Comparison of ENCODE assay signal across 8 cellular contexts in the genomic region with DNA sequence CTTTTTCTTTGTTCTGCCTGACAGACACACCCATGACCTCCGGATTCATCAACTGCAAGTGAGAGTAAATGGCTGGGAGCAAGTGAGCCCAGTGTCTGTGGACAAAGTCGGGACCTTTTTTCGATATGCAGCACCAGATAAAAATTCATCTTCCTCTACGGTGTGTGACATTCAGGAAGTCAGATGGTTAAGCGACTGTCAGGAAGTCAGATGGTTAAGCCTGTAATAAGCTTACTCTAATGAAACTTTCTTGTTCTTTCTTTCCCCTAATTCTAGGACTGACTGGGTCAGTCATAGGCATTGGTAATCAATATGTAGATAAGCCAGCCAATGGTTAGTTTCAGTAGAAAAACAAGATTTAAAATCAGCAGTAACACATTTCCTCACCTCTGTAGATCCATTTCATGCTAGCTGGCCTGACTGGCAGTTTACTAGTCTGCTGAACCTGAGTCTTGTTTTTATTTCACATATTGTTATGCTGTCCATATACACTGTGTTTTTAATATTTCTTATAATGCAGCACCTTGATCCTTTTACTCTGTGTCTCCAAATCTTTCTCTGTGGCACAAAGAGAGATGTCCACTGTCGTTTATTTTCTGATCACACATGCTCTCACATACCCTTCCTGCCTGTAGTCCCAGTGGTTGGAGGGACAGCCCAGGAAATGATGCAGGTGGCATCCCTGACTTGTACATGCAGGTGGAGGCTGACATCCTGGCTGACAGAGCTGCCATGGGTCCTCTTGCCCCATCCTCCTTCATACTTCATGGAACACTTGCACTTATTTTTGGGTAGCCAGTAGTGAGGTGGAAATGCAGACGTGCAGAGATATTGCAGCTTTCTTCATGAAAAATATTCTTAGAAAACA.
DNase-seq lines count a peak whose midpoint lies in the region; ATAC-seq and TF ChIP-seq lines count a peak whose summit lies in the region.

No MANE protein-coding gene starts in this region.

- ATAC-seq in CD4-positive, alpha-beta T cell (ENCODE audit: poor library complexity), result peak; percentile 74
- peak; percentile 76 to 78 for ATAC-seq in natural killer cell treated with Interleukin-12 subunit alpha and Interleukin-12 subunit beta and Interleukin-15 and Interleukin-18, amount 100 ng/mL, for 72 hours
- ATAC-seq in GM21381 (IDR thresholded peaks at IDR 0.05; ENCODE audit: unreplicated experiment) (no peak), HG03378 (IDR thresholded peaks at IDR 0.05; ENCODE audit: unreplicated experiment) (no peak)

- no peaks in the 10 kb centered on the region for H3K9me2 ChIP-seq in Loucy (replicated peaks; ENCODE audit: low read depth, low read length)

- peak overlapping the region; percentile 23 for H3K4me3 ChIP-seq in Loucy (ENCODE audit: low read length, poor library complexity, severe bottlenecking)

- H3F3A ChIP-seq in Loucy (ENCODE audit: low read depth), result no peaks in the 10 kb centered on the region

- no peaks in the 10 kb centered on the region for H3K9me3 Mint-ChIP-seq in CD4-positive, alpha-beta T cell
- H3K9me3 Mint-ChIP-seq in natural killer cell treated with Interleukin-12 subunit alpha and Interleukin-12 subunit beta and Interleukin-15 and Interleukin-18, amount 100 ng/mL, for 72 hours, result no peaks in the 10 kb centered on the region
- no peaks in the 10 kb centered on the region for H3K9me3 Mint-ChIP-seq in glutamatergic neuron (ENCODE audit: unreplicated experiment)

- H3K36me3 ChIP-seq in Loucy (ENCODE audit: insufficient read depth, low read length), result peaks cover 49% of the 10 kb centered on the region

- peak overlapping the region; percentile 95 for H3K27ac Mint-ChIP-seq in CD4-positive, alpha-beta T cell
- H3K27ac Mint-ChIP-seq in natural killer cell treated with Interleukin-12 subunit alpha and Interleukin-12 subunit beta and Interleukin-15 and Interleukin-18, amount 100 ng/mL, for 72 hours, result peak overlapping the region; percentile 97
- no peak overlapping the region for H3K27ac Mint-ChIP-seq in glutamatergic neuron (ENCODE audit: unreplicated experiment)

- CTCF ChIA-PET in CD4-positive, alpha-beta T cell (lab: Charles Lee), result interaction anchor here (2.1 kb wide), 1 partner anchor 274 kb away, joined by 5 read pairs; no protein-coding TSS in a partner anchor

- peak overlapping the region; percentile 41 for H3K9ac ChIP-seq in Loucy (ENCODE audit: low read depth, low read length, poor library complexity, severe bottlenecking)

- peak in 2 of 10 experiments; percentile 19 to 38 for DNase-seq in CD4-positive, alpha-beta T cell
- no peak for DNase-seq in natural killer cell treated with Interleukin-12 subunit alpha and Interleukin-12 subunit beta and Interleukin-15 and Interleukin-18, amount 100 ng/mL, for 72 hours (ENCODE audit: low spot score)
- DNase-seq in NCI-H2171 treated with DMSO at 0.1 percent for 48 hours (lab: John Stamatoyannopoulos, UW) (no peak), glutamatergic neuron (no peak)

- intact Hi-C loops in CD4-positive, alpha-beta T cell (cut with DNase I, micrococcal nuclease), result loop anchor here in 1 of 2 experiments (10.0 kb wide), 1 partner anchor 269 kb away; a partner anchor contains a TSS

- peaks cover 38% of the 10 kb centered on the region for H3K4me1 ChIP-seq in Loucy (ENCODE audit: insufficient read depth, low read length, poor library complexity, severe bottlenecking)

- H3K4me3 Mint-ChIP-seq in CD4-positive, alpha-beta T cell, result peak overlapping the region; percentile 85
- peak overlapping the region; percentile 90 for H3K4me3 Mint-ChIP-seq in natural killer cell treated with Interleukin-12 subunit alpha and Interleukin-12 subunit beta and Interleukin-15 and Interleukin-18, amount 100 ng/mL, for 72 hours
- no peak overlapping the region for H3K4me3 Mint-ChIP-seq in glutamatergic neuron (ENCODE audit: unreplicated experiment)

- no peaks in the 10 kb centered on the region for H3K27me3 ChIP-seq in CD4-positive, alpha-beta T cell (ENCODE audit: control insufficient read depth, insufficient read depth, low read length)
- no peaks in the 10 kb centered on the region for H3K27me3 ChIP-seq in Loucy (ENCODE audit: insufficient read depth, low read length, poor library complexity, severe bottlenecking)

- H3K79me2 ChIP-seq in Loucy (ENCODE audit: insufficient read depth, low read length), result no peaks in the 10 kb centered on the region

- peak overlapping the region; percentile 37 for H3K27ac ChIP-seq in CD4-positive, alpha-beta T cell (ENCODE audit: low read depth, low read length)
- H3K27ac ChIP-seq in angular gyrus (ENCODE audit: low read depth, low read length), result peak overlapping the region; percentile 67

- peak overlapping the region; percentile 63 for H3K4me2 ChIP-seq in Loucy (ENCODE audit: low read depth, low read length, poor library complexity, severe bottlenecking)

- H3K9me3 ChIP-seq in CD4-positive, alpha-beta T cell (ENCODE audit: control insufficient read depth, low read length), result peaks cover 2% of the 10 kb centered on the region
- H3K9me3 ChIP-seq in Loucy (ENCODE audit: insufficient read depth, low read depth, low read length), result peaks cover 5% of the 10 kb centered on the region; the same call in 1 of the 2 replicates

- no peaks in the 10 kb centered on the region for H4K20me1 ChIP-seq in Loucy (ENCODE audit: insufficient read depth, low read length, poor library complexity, severe bottlenecking)

- no peaks in the 10 kb centered on the region for H3K27me3 Mint-ChIP-seq in CD4-positive, alpha-beta T cell
- H3K27me3 Mint-ChIP-seq in natural killer cell treated with Interleukin-12 subunit alpha and Interleukin-12 subunit beta and Interleukin-15 and Interleukin-18, amount 100 ng/mL, for 72 hours, result no peaks in the 10 kb centered on the region
- peaks cover 2% of the 10 kb centered on the region for H3K27me3 Mint-ChIP-seq in glutamatergic neuron (ENCODE audit: unreplicated experiment)

- no peak for TF ChIP-seq CTCF in CD4-positive, alpha-beta T cell (IDR thresholded peaks at IDR 0.05)
- no peak for TF ChIP-seq CTCF in Loucy (conservative IDR thresholded peaks at IDR 0.05; ENCODE audit: low read length)
- no peak for TF ChIP-seq CTCF in glutamatergic neuron (IDR thresholded peaks at IDR 0.05; ENCODE audit: partially characterized antibody, unreplicated experiment)

- POLR2A ChIA-PET in CD4-positive, alpha-beta T cell (lab: Charles Lee), result interaction anchor here (0.7 to 2.1 kb wide), 11 partner anchors 9 to 274 kb away, joined by 3 to 11 read pairs (median 3); a partner anchor contains a TSS

- peaks cover 55% of the 10 kb centered on the region for H3K4me1 Mint-ChIP-seq in CD4-positive, alpha-beta T cell (ENCODE audit: low read depth)
- H3K4me1 Mint-ChIP-seq in natural killer cell treated with Interleukin-12 subunit alpha and Interleukin-12 subunit beta and Interleukin-15 and Interleukin-18, amount 100 ng/mL, for 72 hours (ENCODE audit: low read depth in 2 of 2), result peaks cover 38 to 51% of the 10 kb centered on the region in 2 donors
- peaks cover 4% of the 10 kb centered on the region for H3K4me1 Mint-ChIP-seq in glutamatergic neuron (ENCODE audit: low read depth, unreplicated experiment)

- H3K36me3 Mint-ChIP-seq in CD4-positive, alpha-beta T cell (ENCODE audit: low read depth), result peaks cover 67% of the 10 kb centered on the region
- H3K36me3 Mint-ChIP-seq in natural killer cell treated with Interleukin-12 subunit alpha and Interleukin-12 subunit beta and Interleukin-15 and Interleukin-18, amount 100 ng/mL, for 72 hours, result peaks cover 35% of the 10 kb centered on the region
- peaks cover 12% of the 10 kb centered on the region for H3K36me3 Mint-ChIP-seq in glutamatergic neuron (ENCODE audit: unreplicated experiment)

- H2AFZ ChIP-seq in Loucy (ENCODE audit: low read length), result peak overlapping the region; percentile 67

Comparison
In these comparisons a context has a peak if more than half of its experiments do, and no peak if none do; other contexts are left out.
1. ATAC-seq: peak in CD4-positive, alpha-beta T cell (single experiment) and natural killer cell treated with Interleukin-12 subunit alpha and Interleukin-12 subunit beta and Interleukin-15 and Interleukin-18, amount 100 ng/mL, for 72 hours (2 of 2); none in GM21381 (single experiment) and HG03378 (single experiment).